10 cellular contexts compared by ENCODE assay signal in the genomic region with DNA sequence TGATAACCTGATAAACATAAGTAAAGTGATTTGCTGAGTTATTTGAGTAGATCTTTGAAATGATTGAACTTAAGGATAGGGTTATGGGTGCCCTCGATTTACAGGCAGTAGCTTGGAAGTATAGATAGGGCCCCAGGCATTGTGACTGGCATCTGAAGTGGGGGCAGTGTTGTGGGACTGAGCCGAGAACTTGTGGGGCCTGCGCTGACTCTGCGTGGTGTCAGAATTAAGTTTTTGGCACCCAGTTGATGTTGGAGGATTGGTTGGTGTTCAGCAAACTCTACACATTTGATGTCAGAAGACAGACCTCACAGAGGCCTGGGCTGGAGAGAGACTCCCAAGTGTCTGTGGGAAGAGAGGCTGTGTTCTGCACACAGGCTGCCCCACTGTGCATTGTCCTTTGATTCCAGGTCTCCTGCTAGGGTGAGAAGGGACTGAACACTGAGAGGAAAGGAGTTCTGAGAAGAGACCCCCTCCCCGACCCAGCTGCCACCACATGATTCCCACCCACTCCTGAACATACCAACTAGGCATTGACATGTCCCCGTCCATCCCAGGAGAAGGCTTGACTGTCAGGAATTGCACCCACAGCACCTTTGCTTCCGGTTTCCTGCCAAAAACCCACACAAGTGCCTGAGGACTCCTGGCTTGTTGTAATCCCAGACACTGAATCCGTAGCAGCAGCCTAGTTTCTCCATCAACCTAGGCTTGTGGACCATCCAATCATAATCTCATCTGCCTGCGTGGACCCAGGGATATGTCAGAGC. TPM values are rescaled to one million over a fixed set of nuclear protein-coding genes. Genes with fewer than 3 reads are reported as not detected.
DNase-seq lines count a peak whose midpoint lies in the region; ATAC-seq and TF ChIP-seq lines count a peak whose summit lies in the region.
"Had no signal": no experiment of that assay in that cellular context is flagged by ENCODE, and none has a peak within 500 bp of the region (broad histone marks: within the 10 kb centered on the region; RNA-seq: fewer than 3 reads in every experiment).

No MANE protein-coding gene starts in this region.

- no peaks in the 10 kb centered on the region for H3K9me3 ChIP-seq in subcutaneous abdominal adipose tissue (ENCODE audit: control insufficient read depth in 5 of 5, low read length in 5 of 5)

- no peak overlapping the region for H3K9ac ChIP-seq in subcutaneous abdominal adipose tissue (ENCODE audit: low read length in 5 of 5)

- no peaks in the 10 kb centered on the region for H3K27me3 Mint-ChIP-seq in activated CD8-positive, alpha-beta memory T cell treated with anti-CD3 and anti-CD28 coated beads, Interleukin-2, amount 10 ng/mL, durations not matched to agents 7 days and 5 days
- no peaks in the 10 kb centered on the region for H3K27me3 Mint-ChIP-seq in activated T-helper 17 cell treated with anti-CD3 and anti-CD28 coated beads, Interleukin-2, amount 50 U/mL, for 72 hours
- H3K27me3 Mint-ChIP-seq in immature natural killer cell (ENCODE audit: low read depth in 3 of 3): peaks cover 7 to 12% (median 10%) of the 10 kb centered on the region in 3 donors

- H3K27ac ChIP-seq in subcutaneous abdominal adipose tissue (ENCODE audit: low read depth, low read length): peak overlapping the region; percentile 61

- H3K9me3 Mint-ChIP-seq in activated CD8-positive, alpha-beta memory T cell treated with anti-CD3 and anti-CD28 coated beads, Interleukin-2, amount 10 ng/mL, durations not matched to agents 7 days and 5 days (ENCODE audit: low read depth): peaks cover 30% of the 10 kb centered on the region
- H3K9me3 Mint-ChIP-seq in activated T-helper 17 cell treated with anti-CD3 and anti-CD28 coated beads, Interleukin-2, amount 50 U/mL, for 72 hours: no peaks in the 10 kb centered on the region
- no peaks in the 10 kb centered on the region for H3K9me3 Mint-ChIP-seq in immature natural killer cell

- DNase-seq in activated CD8-positive, alpha-beta memory T cell treated with anti-CD3 and anti-CD28 coated beads, Interleukin-2, amount 10 ng/mL, durations not matched to agents 7 days and 5 days: no peak
- no peak for DNase-seq in activated CD8-positive, alpha-beta memory T cell treated with anti-CD3 and anti-CD28 coated beads, Interleukin-2, amount 50 U/mL, for 4 hours
- no peak for DNase-seq in immature natural killer cell
- DNase-seq: activated CD8-positive, alpha-beta memory T cell treated with anti-CD3 and anti-CD28 coated beads for 24 hours; NCI-H1436 had no signal

- H3K27me3 ChIP-seq in subcutaneous abdominal adipose tissue (ENCODE audit: control insufficient read depth in 5 of 5, insufficient read depth in 4 of 5, low read length in 5 of 5): no peaks in the 10 kb centered on the region

- H3K27ac Mint-ChIP-seq in activated CD8-positive, alpha-beta memory T cell treated with anti-CD3 and anti-CD28 coated beads, Interleukin-2, amount 10 ng/mL, durations not matched to agents 7 days and 5 days: peak overlapping the region; percentile 93
- peak overlapping the region; percentile 100 for H3K27ac Mint-ChIP-seq in activated T-helper 17 cell treated with anti-CD3 and anti-CD28 coated beads, Interleukin-2, amount 50 U/mL, for 72 hours
- peak overlapping the region; percentile 74 to 95 (median 87) for H3K27ac Mint-ChIP-seq in immature natural killer cell

- H3K4me1 Mint-ChIP-seq in activated CD8-positive, alpha-beta memory T cell treated with anti-CD3 and anti-CD28 coated beads, Interleukin-2, amount 10 ng/mL, durations not matched to agents 7 days and 5 days: peaks cover 78% of the 10 kb centered on the region
- H3K4me1 Mint-ChIP-seq in activated T-helper 17 cell treated with anti-CD3 and anti-CD28 coated beads, Interleukin-2, amount 50 U/mL, for 72 hours: peaks cover 40% of the 10 kb centered on the region
- peaks cover 85 to 93% of the 10 kb centered on the region in 2 donors for H3K4me1 Mint-ChIP-seq in immature natural killer cell

- peaks cover 0 to 9% (median 5%) of the 10 kb centered on the region in 5 donors for H3K36me3 ChIP-seq in subcutaneous abdominal adipose tissue (ENCODE audit: control insufficient read depth in 5 of 5, insufficient read depth in 5 of 5, low read length in 5 of 5)

- peaks cover 0 to 63% (median 40%) of the 10 kb centered on the region in 5 donors for H3K4me1 ChIP-seq in subcutaneous abdominal adipose tissue (ENCODE audit: control insufficient read depth in 5 of 5, insufficient read depth in 5 of 5, low read length in 5 of 5)

- TF ChIP-seq POLR2A in GM18505 (IDR thresholded peaks at IDR 0.05; ENCODE audit: borderline replicate concordance, extremely low read depth, insufficient read depth, insufficient read length): no peak

- ATAC-seq in activated CD8-positive, alpha-beta memory T cell treated with anti-CD3 and anti-CD28 coated beads, Interleukin-2, amount 10 ng/mL, durations not matched to agents 7 days and 5 days: no peak
- ATAC-seq in activated T-helper 17 cell treated with anti-CD3 and anti-CD28 coated beads, Interleukin-2, amount 50 U/mL, for 72 hours (replicated peaks): peak; percentile 4
- no peak for ATAC-seq in GM21381 (IDR thresholded peaks at IDR 0.05; ENCODE audit: unreplicated experiment)
- no peak for ATAC-seq in GM18505 (IDR thresholded peaks at IDR 0.05; ENCODE audit: unreplicated experiment)
- ATAC-seq in HG03565 (IDR thresholded peaks at IDR 0.05; ENCODE audit: unreplicated experiment): no peak

- CTCF ChIA-PET in activated CD8-positive, alpha-beta memory T cell treated with anti-CD3 and anti-CD28 coated beads, Interleukin-2, amount 10 ng/mL, durations not matched to agents 7 days and 5 days (lab: Charles Lee): interaction anchor here (0.8 to 1.7 kb wide), 7 partner anchors 9 to 929 kb away, joined by 3 to 9 read pairs (median 4); partner anchors contain the start of genes ARMC5 and ORAI3

- H3K36me3 Mint-ChIP-seq in activated CD8-positive, alpha-beta memory T cell treated with anti-CD3 and anti-CD28 coated beads, Interleukin-2, amount 10 ng/mL, durations not matched to agents 7 days and 5 days: peaks cover 89% of the 10 kb centered on the region
- H3K36me3 Mint-ChIP-seq in activated T-helper 17 cell treated with anti-CD3 and anti-CD28 coated beads, Interleukin-2, amount 50 U/mL, for 72 hours (ENCODE audit: low read depth): peaks cover 99% of the 10 kb centered on the region
- H3K36me3 Mint-ChIP-seq in immature natural killer cell: peaks cover 0 to 3% (median 0%) of the 10 kb centered on the region in 3 donors

- H3K4me3 Mint-ChIP-seq in activated CD8-positive, alpha-beta memory T cell treated with anti-CD3 and anti-CD28 coated beads, Interleukin-2, amount 10 ng/mL, durations not matched to agents 7 days and 5 days: peak overlapping the region; percentile 82
- peak overlapping the region; percentile 100 for H3K4me3 Mint-ChIP-seq in activated T-helper 17 cell treated with anti-CD3 and anti-CD28 coated beads, Interleukin-2, amount 50 U/mL, for 72 hours
- peak overlapping the region in 3 of 5 donors; percentile 10 to 74 (median 56) for H3K4me3 Mint-ChIP-seq in immature natural killer cell

- H3K4me3 ChIP-seq in subcutaneous abdominal adipose tissue (ENCODE audit: low read depth in 1 of 5, low read length in 5 of 5): no peak overlapping the region

RNA-seq across cellular contexts. Expression of gene ZNF267, which starts 4.5 kb away (rescaled TPM):
- total RNA-seq in activated CD8-positive, alpha-beta memory T cell treated with anti-CD3 and anti-CD28 coated beads, Interleukin-2, amount 10 ng/mL, durations not matched to agents 7 days and 5 days: 10 to 100 TPM; 54.1 to 64.1 TPM
- total RNA-seq in activated T-helper 17 cell treated with anti-CD3 and anti-CD28 coated beads, Interleukin-2, amount 50 U/mL, for 72 hours: 100 to 1,000 TPM in 1 of 2 donors, 10 to 100 TPM in 1; 73.8 to 168 TPM
- 10 to 100 TPM in 2 of 3 donors, 1 to 10 TPM in 1; 7.9 to 11.3 (median 11.2) TPM for polyA plus RNA-seq in immature natural killer cell
